8 cellular contexts compared by ENCODE assay signal in the genomic region with DNA sequence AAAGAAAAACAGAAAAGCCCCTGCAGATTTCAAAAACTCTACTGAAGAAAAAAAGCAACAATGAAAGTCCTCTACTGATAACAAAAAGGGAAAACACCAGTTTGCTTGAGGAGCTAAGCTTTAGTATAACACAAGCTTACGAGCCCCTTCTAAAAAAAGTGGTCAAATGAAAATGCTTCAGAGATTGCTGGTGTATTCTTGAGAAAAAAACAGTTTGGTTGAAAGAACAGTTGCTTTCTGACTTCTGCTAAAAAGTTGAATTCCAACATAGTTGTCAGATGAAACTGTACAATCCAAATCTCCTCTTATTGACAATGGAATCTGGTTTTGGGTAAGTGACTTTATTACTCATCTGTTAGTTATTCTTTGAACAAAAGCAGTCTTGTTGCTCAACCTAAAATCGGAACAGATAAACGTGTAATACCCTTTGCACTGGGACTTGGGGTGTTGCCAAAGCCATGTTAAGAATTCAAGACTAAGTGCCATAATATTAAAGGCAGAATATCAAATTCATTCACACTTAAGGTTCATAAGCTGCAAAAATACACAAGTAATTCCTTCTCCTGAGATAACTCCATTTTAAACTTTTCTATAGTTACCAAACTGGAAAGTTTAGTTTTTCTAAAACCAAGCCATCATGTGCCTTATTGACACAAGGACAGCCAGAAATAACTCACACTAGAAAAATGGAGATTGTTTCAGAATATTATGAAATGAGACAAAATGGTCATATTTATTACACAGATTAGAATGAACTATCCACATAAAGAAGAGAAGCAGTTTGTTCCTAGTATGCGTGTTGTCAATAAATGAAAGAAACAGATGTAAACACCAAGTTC. TPM values are rescaled to one million over a fixed set of nuclear protein-coding genes. Genes with fewer than 3 reads are reported as not detected.
DNase-seq lines count a peak whose midpoint lies in the region; ATAC-seq, FAIRE-seq and TF ChIP-seq lines count a peak whose summit lies in the region.

No MANE protein-coding gene starts in this region.

- TF ChIP-seq CTCF in H1 (IDR thresholded peaks at IDR 0.05; ENCODE audit: control extremely low read depth in 1 of 3, insufficient read depth in 1 of 3, low read depth in 1 of 3, low read length in 3 of 3): no peak
- no peak for TF ChIP-seq CTCF in testis (IDR thresholded peaks at IDR 0.05)

- ATAC-seq in GM21390 (IDR thresholded peaks at IDR 0.05; ENCODE audit: unreplicated experiment) (peak; percentile 35), GM19324 (IDR thresholded peaks at IDR 0.05; ENCODE audit: low FRiP score, unreplicated experiment) (no peak)

- H3K79me1 ChIP-seq in H1 (ENCODE audit: low read depth, low read length): no peaks in the 10 kb centered on the region

- no peak for TF ChIP-seq EP300 in H1 (IDR thresholded peaks at IDR 0.05; ENCODE audit: borderline replicate concordance in 1 of 2, low read depth in 2 of 2, low read length in 2 of 2)

- no peak overlapping the region for H3K14ac ChIP-seq in H1 (ENCODE audit: insufficient read length)

- H3K23ac ChIP-seq in H1 (ENCODE audit: insufficient read length): no peak overlapping the region

- no peaks in the 10 kb centered on the region for H4K20me1 ChIP-seq in H1 (replicated peaks in 1 of 2; ENCODE audit: control insufficient read depth in 1 of 2, insufficient read depth in 2 of 2, low read length in 2 of 2)

- no peak overlapping the region for H3K18ac ChIP-seq in H1 (ENCODE audit: extremely low read depth, low read length)

- H4K8ac ChIP-seq in H1 (ENCODE audit: extremely low read depth, insufficient read depth, low read length): no peak overlapping the region

- H2BK15ac ChIP-seq in H1 (ENCODE audit: low read length): no peak overlapping the region

- no peaks in the 10 kb centered on the region for H3K79me2 ChIP-seq in H1 (ENCODE audit: control insufficient read depth in 1 of 2, insufficient read depth in 2 of 2, low read length in 2 of 2)

- H3K56ac ChIP-seq in H1 (replicated peaks; ENCODE audit: insufficient read length, low read depth, low read length): no peak overlapping the region

- H3K36me3 ChIP-seq in H1 (ENCODE audit: control insufficient read depth in 2 of 4, insufficient read depth in 4 of 4, low read length in 3 of 4): no peaks in the 10 kb centered on the region
- no peaks in the 10 kb centered on the region for H3K36me3 ChIP-seq in testis (ENCODE audit: low read depth, missing control alignments)

- no peak overlapping the region for H2BK12ac ChIP-seq in H1 (ENCODE audit: low read depth, low read length)

- 0 out of 2 replicates have a peak overlapping the region, but pooled peaks have one; percentile 14 for H2AFZ ChIP-seq in H1 (ENCODE audit: low read length)

- no peak overlapping the region for H4K91ac ChIP-seq in H1 (replicated peaks; ENCODE audit: insufficient read length, low read length)

- H2BK5ac ChIP-seq in H1 (ENCODE audit: low read depth, low read length): no peak overlapping the region

- no peak overlapping the region for H4K5ac ChIP-seq in H1 (ENCODE audit: insufficient read length, low read depth, low read length)

- H3K27me3 ChIP-seq in H1 (replicated peaks in 1 of 4; ENCODE audit: control insufficient read depth in 3 of 4, extremely low read depth in 1 of 4, insufficient read depth in 3 of 4, low read length in 3 of 4) (no peaks in the 10 kb centered on the region), testis (no peaks in the 10 kb centered on the region)

- H3K4me1 ChIP-seq in H1 (replicated peaks in 1 of 4; ENCODE audit: control insufficient read depth in 3 of 4, insufficient read depth in 4 of 4, low read length in 3 of 4) (peaks cover 0 to 3% (median 0%) of the 10 kb centered on the region in 4 experiments; a peak in 2 of 7 replicates), testis (no peaks in the 10 kb centered on the region)

- WGBS in H1 (ENCODE audit: extremely low coverage in 1 of 2, insufficient coverage in 1 of 2, insufficient read length in 1 of 2, insufficient replicate concordance in 2 of 2, low coverage in 1 of 2, low lambda C conversion rate in 2 of 2, missing lambda C conversion rate in 1 of 2), 2 experiments: 89% methylated on average over 4 of the region's 4 CpGs; no CpG with 5 or more reads in 1 of the 2 experiments
- WGBS in testis, 2 donors: 47 to 51% methylated on average over 4 of the region's 4 CpGs

- H3K9ac ChIP-seq in H1 (replicated peaks in 1 of 4; ENCODE audit: extremely low read depth in 1 of 4, low read depth in 3 of 4, low read length in 3 of 4): no peak overlapping the region

- no peaks in the 10 kb centered on the region for H3K23me2 ChIP-seq in H1 (ENCODE audit: low read depth, low read length)

- H2AK5ac ChIP-seq in H1 (ENCODE audit: low read depth, low read length): no peak overlapping the region

- DNase-seq in EH (ENCODE audit: low read depth) (peak; percentile 94), HT1080 (ENCODE audit: low read depth) (peak; percentile 91), H1 (ENCODE audit: low read depth in 1 of 2, low spot score in 2 of 2) (no peak), testis (peak; percentile 21), DMS 273 (lab: John Stamatoyannopoulos, UW; ENCODE audit: unreplicated experiment) (no peak)
- no peak for DNase-seq in stimulated activated CD4-positive, alpha-beta T cell treated with anti-CD3 and anti-CD28 coated beads, Interleukin-4, amount 100 ng/mL, for 1 hour

- intact Hi-C loops in testis (cut with DNase I; ENCODE audit: low total_unique reads): no loop called here

- POLR2A ChIA-PET in H1 (lab: Charles Lee; ENCODE audit: partially characterized antibody): interaction anchor here (0.6 kb wide), 1 partner anchor 63 kb away, joined by 3 read pairs; no protein-coding TSS in a partner anchor

- no peak overlapping the region for H3K4ac ChIP-seq in H1 (replicated peaks; ENCODE audit: insufficient read length, low read depth, low read length)

- H3K9me3 ChIP-seq in H1 (ENCODE audit: insufficient read depth in 2 of 2, low read depth in 1 of 2, low read length in 1 of 2) (no peaks in the 10 kb centered on the region), testis (no peaks in the 10 kb centered on the region)

- no peak overlapping the region for H2BK20ac ChIP-seq in H1 (ENCODE audit: low read length)

- no peak overlapping the region for H3K27ac ChIP-seq in H1 (ENCODE audit: low read depth, low read length)
- H3K27ac ChIP-seq in testis: no peak overlapping the region

- no peak for FAIRE-seq in H1 (lab: Jason Lieb, UNC)

- TF ChIP-seq RAD21 in H1 (IDR thresholded peaks at IDR 0.05 in 1 of 2, conservative IDR thresholded peaks at IDR 0.05 in 1 of 2; ENCODE audit: low read depth in 2 of 2, low read length in 2 of 2): no peak

- H2BK120ac ChIP-seq in H1 (replicated peaks; ENCODE audit: low read depth, low read length): no peak overlapping the region

- no peak overlapping the region for H3K4me3 ChIP-seq in H1 (ENCODE audit: extremely low read depth in 1 of 4, insufficient read depth in 2 of 4, low read depth in 3 of 4, low read length in 4 of 4)
- H3K4me3 ChIP-seq in testis: no peak overlapping the region

- CTCF ChIA-PET in H1 (lab: Charles Lee; ENCODE audit: partially characterized antibody): no interaction called here

- H3K4me2 ChIP-seq in H1 (ENCODE audit: insufficient read depth in 1 of 2, low read depth in 2 of 2, low read length in 2 of 2): no peak overlapping the region

- TF ChIP-seq POLR2A in H1 (IDR thresholded peaks at IDR 0.05; ENCODE audit: control extremely low read depth in 1 of 2, low read depth in 2 of 2, low read length in 2 of 2): no peak
- no peak for TF ChIP-seq POLR2A in testis (IDR thresholded peaks at IDR 0.05)

TF ChIP-seq in H1, 55 proteins besides CTCF, POLR2A, EP300 and RAD21:
- TF ChIP-seq GTF2F1 (IDR thresholded peaks at IDR 0.05; ENCODE audit: borderline replicate concordance, low read depth, low read length): no peak
- TF ChIP-seq NANOG (IDR thresholded peaks at IDR 0.05; ENCODE audit: insufficient read depth, low read depth, low read length, poor library complexity, severe bottlenecking): no peak
- TF ChIP-seq POLR2AphosphoS5 (IDR thresholded peaks at IDR 0.05; ENCODE audit: low read depth, low read length): no peak
- no peak for TF ChIP-seq ASH2L (IDR thresholded peaks at IDR 0.05; ENCODE audit: low read length)
- TF ChIP-seq EZH2 (IDR thresholded peaks at IDR 0.05; ENCODE audit: low read depth, low read length, severe bottlenecking): no peak
- TF ChIP-seq, protein P1, sequence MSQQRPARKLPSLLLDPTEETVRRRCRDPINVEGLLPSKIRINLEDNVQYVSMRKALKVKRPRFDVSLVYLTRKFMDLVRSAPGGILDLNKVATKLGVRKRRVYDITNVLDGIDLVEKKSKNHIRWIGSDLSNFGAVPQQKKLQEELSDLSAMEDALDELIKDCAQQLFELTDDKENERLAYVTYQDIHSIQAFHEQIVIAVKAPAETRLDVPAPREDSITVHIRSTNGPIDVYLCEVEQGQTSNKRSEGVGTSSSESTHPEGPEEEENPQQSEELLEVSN (IDR thresholded peaks at IDR 0.05): no peak
- no peak for TF ChIP-seq TAF7 (optimal IDR thresholded peaks at IDR 0.05; ENCODE audit: borderline replicate concordance, low read depth, low read length)
- no peak for TF ChIP-seq SIX5 (IDR thresholded peaks at IDR 0.05; ENCODE audit: low read depth, low read length)
- TF ChIP-seq KDM1A (IDR thresholded peaks at IDR 0.05; ENCODE audit: borderline replicate concordance, low read length): no peak
- no peak for TF ChIP-seq SIRT6 (IDR thresholded peaks at IDR 0.05; ENCODE audit: low read length)
- TF ChIP-seq BCL11A (IDR thresholded peaks at IDR 0.05; ENCODE audit: low read depth in 2 of 2, low read length in 2 of 2): no peak
- TF ChIP-seq CREB1 (IDR thresholded peaks at IDR 0.05): no peak
- TF ChIP-seq TBP (IDR thresholded peaks at IDR 0.05; ENCODE audit: low read depth, low read length): no peak
- TF ChIP-seq PHF8 (conservative IDR thresholded peaks at IDR 0.05; ENCODE audit: low read depth, low read length): no peak

RNA-seq across cellular contexts. Expression of a gene that starts 45.3 kb away (rescaled TPM):
- 11.8 and 15.4 TPM in 2 replicates for total RNA-seq in HT1080 (2014; rRNA removed; shearing (Covaris generic))
- polyA plus RNA-seq in HT1080 (2015; cell fraction: cytosol; rRNA removed): 24.4 and 25.2 TPM in 2 replicates
- 12.4 and 15.4 TPM in 2 replicates for polyA plus RNA-seq in HT1080 (2015; cell fraction: nucleus; rRNA removed)
- total RNA-seq in H1 (2021; fragmentation: NEBNext Ultra II Directional; extraction: Animal tissue kit (Norgen Biotek cat#: 25700)): 14.7 and 14.9 TPM in 2 replicates
- polyA plus RNA-seq in H1 (2011; rRNA removed): 6.0 and 6.6 TPM in 2 replicates
- 14.3 TPM for polyA plus RNA-seq in H1 (2011; cell fraction: cytosol; rRNA removed)
- polyA plus RNA-seq in H1 (2011; cell fraction: nucleus; rRNA removed): 5.7 TPM
- 9.2 to 12.9 TPM (median 10.3 TPM) in 4 replicates for polyA plus RNA-seq in H1 (2012, experiment 1 of 2)
- 2.7 TPM for polyA plus RNA-seq in H1 (2012, experiment 2 of 2)
- 17.1 TPM for polyA plus RNA-seq in H1 (2013, experiment 1 of 2)
- polyA plus RNA-seq in H1 (2013, experiment 2 of 2): 18.3 TPM
- 4.4 and 5.8 TPM in 2 replicates for polyA minus RNA-seq in H1 (2011; rRNA and poly(A)+ RNA removed)
- 14.4 TPM for polyA minus RNA-seq in H1 (2011; cell fraction: cytosol; rRNA and poly(A)+ RNA removed)
- polyA minus RNA-seq in H1 (2011; cell fraction: nucleus; rRNA and poly(A)+ RNA removed): 18.8 TPM
- 100 to 1,000 TPM in 1 of 2 donors, 10 to 100 TPM in 1; 69.7 to 111 TPM for total RNA-seq in testis
- polyA plus RNA-seq in testis (ENCODE audit: insufficient read depth, low read depth, low replicate concordance): 80.7 TPM

Comparison
In these comparisons a context has a peak if more than half of its experiments do, and no peak if none do; other contexts are left out.
1. DNase-seq: peak in EH (single experiment), HT1080 (single experiment) and testis (single experiment); none in H1 (0 of 2), stimulated activated CD4-positive, alpha-beta T cell treated with anti-CD3 and anti-CD28 coated beads, Interleukin-4, amount 100 ng/mL, for 1 hour (single experiment) and DMS 273 (single experiment).